8 cellular contexts compared by ENCODE assay signal in the genomic region with DNA sequence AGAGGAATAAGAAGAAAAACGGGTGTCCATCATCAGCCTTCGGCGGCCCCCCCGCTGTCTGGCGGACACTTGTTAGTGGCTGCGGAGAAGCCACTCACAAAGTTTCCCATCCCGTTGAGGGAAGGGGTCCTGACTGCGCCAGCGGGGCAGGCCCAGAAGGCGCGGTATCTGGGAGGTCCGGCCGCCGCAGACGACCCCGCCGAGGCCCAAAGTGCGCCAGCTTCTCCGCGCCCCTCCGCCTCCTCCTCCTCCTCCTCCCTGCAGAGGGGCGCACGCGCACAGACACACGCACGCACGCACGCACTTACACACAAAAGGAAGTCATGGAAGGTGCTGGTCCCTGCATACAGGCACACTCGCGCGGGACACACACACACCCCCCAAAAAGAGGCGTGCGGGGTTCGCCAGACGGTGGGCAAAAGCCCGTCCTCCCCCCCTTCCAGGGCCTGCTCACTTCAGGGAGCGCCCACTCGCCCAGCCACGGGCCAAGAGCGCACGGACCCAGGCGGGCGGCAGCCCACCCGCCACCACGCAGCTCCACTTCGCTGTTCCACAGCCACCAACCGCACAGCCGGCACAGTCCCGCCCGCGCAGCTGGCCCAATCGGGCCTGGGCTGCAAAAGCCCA. TPM values are rescaled to one million over a fixed set of nuclear protein-coding genes. Genes with fewer than 3 reads are reported as not detected.
DNase-seq lines count a peak whose midpoint lies in the region; ATAC-seq and TF ChIP-seq lines count a peak whose summit lies in the region.

No MANE protein-coding gene starts in this region.

- TF ChIP-seq EP300 in gastroesophageal sphincter (IDR thresholded peaks at IDR 0.05) (no peak), ovary (IDR thresholded peaks at IDR 0.05) (no peak)

- H3K27ac ChIP-seq in gastroesophageal sphincter (peak overlapping the region; percentile 23 to 84 (median 80)), ovary (peak overlapping the region in 1 of 2 donors; percentile 64)

- no peaks in the 10 kb centered on the region for H3K27me3 Mint-ChIP-seq in mesothelial cell of epicardium (ENCODE audit: low read depth)

- DNase-seq in CMK (ENCODE audit: low read depth) (peak; percentile 38), NCI-H526 treated with DMSO at 0.1 percent for 48 hours (lab: John Stamatoyannopoulos, UW) (peak; percentile 18), ovary (peak; percentile 36 to 73 (median 55)), ureter (ENCODE audit: low spot score) (peak; percentile 54), mesothelial cell of epicardium (ENCODE audit: low spot score in 2 of 2, unreplicated experiment in 2 of 2) (no peak)
- DNase-seq in activated T-helper 1 cell treated with anti-CD3 and anti-CD28 coated beads, Interleukin-2, amount 50 U/mL, for 16 hours (ENCODE audit: low read depth in 1 of 2, low spot score in 1 of 2), result peak; percentile 15 to 21

- peak; percentile 60 for ATAC-seq in GM21528 (IDR thresholded peaks at IDR 0.05; ENCODE audit: low FRiP score, unreplicated experiment)
- ATAC-seq in gastroesophageal sphincter, result peak; percentile 79

- H3K27me3 ChIP-seq in gastroesophageal sphincter (no peaks in the 10 kb centered on the region), ovary (no peaks in the 10 kb centered on the region)

- no peak overlapping the region for H3K4me3 Mint-ChIP-seq in mesothelial cell of epicardium

- H3K36me3 Mint-ChIP-seq in mesothelial cell of epicardium, result peaks cover 16% of the 10 kb centered on the region

- WGBS in gastroesophageal sphincter (ENCODE audit: low coverage in 1 of 2), 2 donors, result 1 to 2% methylated on average over 10 to 20 of the region's 52 CpGs
- 1% methylated on average over 51 to 52 of the region's 52 CpGs for WGBS in ovary, 3 donors

- peaks cover 22% of the 10 kb centered on the region for H3K9me3 Mint-ChIP-seq in mesothelial cell of epicardium

- TF ChIP-seq CTCF in gastroesophageal sphincter (IDR thresholded peaks at IDR 0.05) (peak in 1 of 4 experiments; percentile 10), ovary (IDR thresholded peaks at IDR 0.05) (no peak), mesothelial cell of epicardium (IDR thresholded peaks at IDR 0.05; ENCODE audit: unreplicated experiment) (no peak)

- peak in 1 of 2 donors; percentile 26 for TF ChIP-seq POLR2A in gastroesophageal sphincter (IDR thresholded peaks at IDR 0.05)
- TF ChIP-seq POLR2A in ovary (IDR thresholded peaks at IDR 0.05), result no peak

- H3K4me3 ChIP-seq in gastroesophageal sphincter, result peak overlapping the region; percentile 61 to 68
- H3K4me3 ChIP-seq in ovary, result peak overlapping the region; percentile 43

- H3K27ac Mint-ChIP-seq in mesothelial cell of epicardium, result no peak overlapping the region

- H3K36me3 ChIP-seq in gastroesophageal sphincter (no peaks in the 10 kb centered on the region), ovary (no peaks in the 10 kb centered on the region)

- H3K4me1 ChIP-seq in gastroesophageal sphincter (peaks cover 5 to 53% (median 10%) of the 10 kb centered on the region in 3 donors), ovary (ENCODE audit: insufficient read depth) (peaks cover 3% of the 10 kb centered on the region)

- peaks cover 6% of the 10 kb centered on the region for H3K4me1 Mint-ChIP-seq in mesothelial cell of epicardium

- H3K9me3 ChIP-seq in gastroesophageal sphincter (no peaks in the 10 kb centered on the region), ovary (no peaks in the 10 kb centered on the region)

- intact Hi-C loops in ovary (cut with DNase I), result no loop called here

RNA-seq across cellular contexts. Expression of gene ZNF148, which starts 18.0 kb away (rescaled TPM):
- 10 to 100 TPM; 32.4 to 50.7 (median 39.4) TPM for total RNA-seq in gastroesophageal sphincter
- 10 to 100 TPM; 22.2 to 98.8 (median 67.4) TPM for total RNA-seq in ovary
- 10 to 100 TPM in 1 of 2 donors, 1 to 10 TPM in 1; 9.1 to 19.1 TPM for polyA plus RNA-seq in ovary
- total RNA-seq in ureter, result 50.2 TPM
- 52.1 to 54.3 TPM (median 53.6 TPM) in 3 replicates for total RNA-seq in mesothelial cell of epicardium

Comparison
In these comparisons a context has a peak if more than half of its experiments do, and no peak if none do; other contexts are left out.
1. DNase-seq: peak in CMK (single experiment), NCI-H526 treated with DMSO at 0.1 percent for 48 hours (single experiment), activated T-helper 1 cell treated with anti-CD3 and anti-CD28 coated beads, Interleukin-2, amount 50 U/mL, for 16 hours (2 of 2), ovary (5 of 5) and ureter (single experiment); none in mesothelial cell of epicardium (0 of 2).